In genomic region chr5:142817031-142817430, GRCh38 we compare ENCODE assay signal across 3 cellular contexts.
TF ChIP-seq lines count a peak whose summit lies in the region.

No MANE protein-coding gene starts in this region.

TF ChIP-seq in HCT116, 20 proteins besides CTCF, POLR2A, EP300 and RAD21:
- TF ChIP-seq SP1 (IDR thresholded peaks at IDR 0.05; ENCODE audit: low read depth) (no peak), FOSL1 (IDR thresholded peaks at IDR 0.05; ENCODE audit: low read depth) (no peak), EGR1 (IDR thresholded peaks at IDR 0.05; ENCODE audit: low read depth) (no peak), POLR2AphosphoS5 (IDR thresholded peaks at IDR 0.05; ENCODE audit: low read depth, low read length) (no peak), EZH2 (IDR thresholded peaks at IDR 0.05) (no peak)

TF ChIP-seq in H1, 55 proteins besides CTCF, POLR2A, EP300 and RAD21:
- TF ChIP-seq POU5F1 (IDR thresholded peaks at IDR 0.05; ENCODE audit: low read depth, low read length) = no peak
- TF ChIP-seq KDM1A (IDR thresholded peaks at IDR 0.05; ENCODE audit: borderline replicate concordance, low read length) = no peak
- no peak for TF ChIP-seq CHD7 (IDR thresholded peaks at IDR 0.05; ENCODE audit: insufficient replicate concordance, low read length)
- no peak for TF ChIP-seq POLR2AphosphoS5 (IDR thresholded peaks at IDR 0.05; ENCODE audit: low read depth, low read length)
- no peak for TF ChIP-seq RNF2 (IDR thresholded peaks at IDR 0.05; ENCODE audit: borderline replicate concordance, low read depth, low read length, missing control alignments, poor library complexity, severe bottlenecking)
- no peak for TF ChIP-seq NANOG (IDR thresholded peaks at IDR 0.05; ENCODE audit: insufficient read depth, low read depth, low read length, poor library complexity, severe bottlenecking)
- no peak for TF ChIP-seq ATF3 (IDR thresholded peaks at IDR 0.05; ENCODE audit: insufficient read depth, low read depth, low read length)
- TF ChIP-seq NRF1 (IDR thresholded peaks at IDR 0.05; ENCODE audit: low read depth, low read length) = no peak
- TF ChIP-seq MAX (IDR thresholded peaks at IDR 0.05) = no peak
- no peak for TF ChIP-seq SUZ12 (IDR thresholded peaks at IDR 0.05; ENCODE audit: low read length)

TF ChIP-seq in GM23338, 12 proteins besides CTCF, POLR2A, EP300 and RAD21:
- TF ChIP-seq EZH2 (IDR thresholded peaks at IDR 0.05; ENCODE audit: low read depth, unreplicated experiment) (no peak), EZH2phosphoT487 (IDR thresholded peaks at IDR 0.05; ENCODE audit: unreplicated experiment) (no peak), ETS1 (IDR thresholded peaks at IDR 0.05) (no peak), POLR2AphosphoS5 (IDR thresholded peaks at IDR 0.05; ENCODE audit: low read depth) (no peak)
